In genomic region chr16:68749424-68749823, GRCh38 we compare ENCODE assay signal across 23 cellular contexts. TPM values are rescaled to one million over a fixed set of nuclear protein-coding genes. Genes with fewer than 3 reads are reported as not detected.
DNase-seq lines count a peak whose midpoint lies in the region; ATAC-seq and TF ChIP-seq lines count a peak whose summit lies in the region.
"Had no signal": no experiment of that assay in that cellular context is flagged by ENCODE, and none has a peak within 500 bp of the region (broad histone marks: within the 10 kb centered on the region; RNA-seq: fewer than 3 reads in every experiment).

No MANE protein-coding gene starts in this region.

- no peak overlapping the region for H3K4me3 Mint-ChIP-seq in activated CD4-positive, alpha-beta memory T cell treated with anti-CD3 and anti-CD28 coated beads for 36 hours
- H3K4me3 Mint-ChIP-seq in activated CD4-positive, alpha-beta memory T cell treated with anti-CD3 and anti-CD28 coated beads, Interleukin-2, amount 10 ng/mL, durations not matched to agents 7 days and 5 days, result no peak overlapping the region
- H3K4me3 Mint-ChIP-seq in endothelial cell (ENCODE audit: unreplicated experiment), result no peak overlapping the region
- H3K4me3 Mint-ChIP-seq in CD4-positive, alpha-beta T cell, result no peak overlapping the region
- H3K4me3 Mint-ChIP-seq: activated naive CD4-positive, alpha-beta T cell treated with anti-CD3 and anti-CD28 coated beads for 36 hours; CD4-positive, alpha-beta memory T cell; neural crest cell had no signal

- ATAC-seq in SK-N-SH treated with all-trans-retinoic acid at 6 μM for 48 hours, result no peak
- ATAC-seq in CD4-positive, alpha-beta T cell (ENCODE audit: poor library complexity), result no peak
- ATAC-seq: esophagus mucosa, Right ventricle myocardium inferior had no signal

- no peak for TF ChIP-seq POLR2A in thyroid gland (IDR thresholded peaks at IDR 0.05)

- peaks cover 17% of the 10 kb centered on the region for H3K4me1 Mint-ChIP-seq in activated CD4-positive, alpha-beta memory T cell treated with anti-CD3 and anti-CD28 coated beads for 36 hours (ENCODE audit: low read depth)
- peaks cover 16% of the 10 kb centered on the region for H3K4me1 Mint-ChIP-seq in activated CD4-positive, alpha-beta memory T cell treated with anti-CD3 and anti-CD28 coated beads, Interleukin-2, amount 10 ng/mL, durations not matched to agents 7 days and 5 days
- H3K4me1 Mint-ChIP-seq in endothelial cell (ENCODE audit: unreplicated experiment), result no peaks in the 10 kb centered on the region
- H3K4me1 Mint-ChIP-seq in CD4-positive, alpha-beta T cell (ENCODE audit: low read depth), result peaks cover 4% of the 10 kb centered on the region
- H3K4me1 Mint-ChIP-seq: neural crest cell had no signal

- H3K4me3 ChIP-seq in OCI-LY3 (ENCODE audit: low read length) (no peak overlapping the region), thyroid gland (replicated peaks in 1 of 3) (no peak overlapping the region)
- H3K4me3 ChIP-seq: coronary artery, uterus had no signal

- no peak overlapping the region for H3K9ac ChIP-seq in OCI-LY3 (ENCODE audit: low read length)

- TF ChIP-seq CTCF in OCI-LY3 (IDR thresholded peaks at IDR 0.05; ENCODE audit: low read depth, low read length), result peak; percentile 47
- TF ChIP-seq CTCF in endothelial cell (IDR thresholded peaks at IDR 0.05; ENCODE audit: unreplicated experiment), result no peak
- no peak for TF ChIP-seq CTCF in thyroid gland (IDR thresholded peaks at IDR 0.05)
- no peak for TF ChIP-seq CTCF in CD4-positive, alpha-beta T cell (IDR thresholded peaks at IDR 0.05)

- H3K27ac ChIP-seq in OCI-LY3 (ENCODE audit: low read length), result no peak overlapping the region
- peak overlapping the region; percentile 80 to 97 (median 85) for H3K27ac ChIP-seq in thyroid gland
- no peak overlapping the region for H3K27ac ChIP-seq in CD4-positive, alpha-beta T cell (ENCODE audit: low read depth, low read length)
- H3K27ac ChIP-seq: coronary artery, uterus had no signal

- no peak overlapping the region for H3K4me2 ChIP-seq in OCI-LY3 (ENCODE audit: low read length)

- peaks cover 4% of the 10 kb centered on the region for H3K27me3 Mint-ChIP-seq in activated CD4-positive, alpha-beta memory T cell treated with anti-CD3 and anti-CD28 coated beads for 36 hours
- peaks cover 18% of the 10 kb centered on the region for H3K27me3 Mint-ChIP-seq in activated CD4-positive, alpha-beta memory T cell treated with anti-CD3 and anti-CD28 coated beads, Interleukin-2, amount 10 ng/mL, durations not matched to agents 7 days and 5 days
- H3K27me3 Mint-ChIP-seq in endothelial cell (ENCODE audit: unreplicated experiment), result peaks cover 2% of the 10 kb centered on the region
- H3K27me3 Mint-ChIP-seq in CD4-positive, alpha-beta T cell, result no peaks in the 10 kb centered on the region

- H3K4me1 ChIP-seq in OCI-LY3 (ENCODE audit: low read length) (peaks cover 17% of the 10 kb centered on the region), thyroid gland (peaks cover 64 to 83% of the 10 kb centered on the region in 2 donors)
- H3K4me1 ChIP-seq: uterus had no signal

- POLR2A ChIA-PET in activated CD4-positive, alpha-beta memory T cell treated with anti-CD3 and anti-CD28 coated beads for 36 hours (lab: Charles Lee), result no interaction called here
- POLR2A ChIA-PET in activated CD4-positive, alpha-beta memory T cell treated with anti-CD3 and anti-CD28 coated beads, Interleukin-2, amount 10 ng/mL, durations not matched to agents 7 days and 5 days (lab: Charles Lee), result no interaction called here
- POLR2A ChIA-PET in CD4-positive, alpha-beta T cell (lab: Charles Lee), result no interaction called here

- CTCF ChIA-PET in activated CD4-positive, alpha-beta memory T cell treated with anti-CD3 and anti-CD28 coated beads for 36 hours (lab: Charles Lee), result interaction anchor here (0.7 kb wide), 1 partner anchor 115 kb away, joined by 3 read pairs; no protein-coding TSS in a partner anchor
- CTCF ChIA-PET in activated CD4-positive, alpha-beta memory T cell treated with anti-CD3 and anti-CD28 coated beads, Interleukin-2, amount 10 ng/mL, durations not matched to agents 7 days and 5 days (lab: Charles Lee), result no interaction called here
- CTCF ChIA-PET in CD4-positive, alpha-beta T cell (lab: Charles Lee), result no interaction called here

- H3K36me3 Mint-ChIP-seq in activated CD4-positive, alpha-beta memory T cell treated with anti-CD3 and anti-CD28 coated beads for 36 hours, result no peaks in the 10 kb centered on the region
- no peaks in the 10 kb centered on the region for H3K36me3 Mint-ChIP-seq in activated CD4-positive, alpha-beta memory T cell treated with anti-CD3 and anti-CD28 coated beads, Interleukin-2, amount 10 ng/mL, durations not matched to agents 7 days and 5 days (ENCODE audit: low read depth)
- no peaks in the 10 kb centered on the region for H3K36me3 Mint-ChIP-seq in endothelial cell (ENCODE audit: low read depth, unreplicated experiment)
- H3K36me3 Mint-ChIP-seq in CD4-positive, alpha-beta T cell (ENCODE audit: low read depth), result no peaks in the 10 kb centered on the region
- H3K36me3 Mint-ChIP-seq: CD4-positive, alpha-beta memory T cell had no signal

- no peak overlapping the region for H2AFZ ChIP-seq in OCI-LY3 (ENCODE audit: low read depth, low read length)

- no peaks in the 10 kb centered on the region for H3K79me2 ChIP-seq in OCI-LY3 (ENCODE audit: low read length)

- no peaks in the 10 kb centered on the region for H4K20me1 ChIP-seq in OCI-LY3 (ENCODE audit: insufficient read depth, low read length)

- H3K9me3 ChIP-seq in OCI-LY3 (ENCODE audit: insufficient read depth, low read length) (no peaks in the 10 kb centered on the region), thyroid gland (no peaks in the 10 kb centered on the region)
- no peaks in the 10 kb centered on the region for H3K9me3 ChIP-seq in CD4-positive, alpha-beta T cell (ENCODE audit: control insufficient read depth, low read length)
- H3K9me3 ChIP-seq: uterus had no signal

- H3K36me3 ChIP-seq in OCI-LY3 (replicated peaks; ENCODE audit: low read depth, low read length) (no peaks in the 10 kb centered on the region), thyroid gland (no peaks in the 10 kb centered on the region)
- H3K36me3 ChIP-seq: uterus had no signal

- peak; percentile 24 for DNase-seq in activated CD4-positive, alpha-beta memory T cell treated with anti-CD3 and anti-CD28 coated beads for 36 hours
- DNase-seq in activated CD4-positive, alpha-beta memory T cell treated with anti-CD3 and anti-CD28 coated beads, Interleukin-2, amount 10 ng/mL, durations not matched to agents 7 days and 5 days, result no peak
- DNase-seq in endothelial cell (ENCODE audit: low spot score), result no peak
- no peak for DNase-seq in thyroid gland
- DNase-seq in CD4-positive, alpha-beta T cell, result no peak
- DNase-seq in CD1c-positive myeloid dendritic cell (ENCODE audit: extremely low spot score), result no peak
- DNase-seq: ACHN; activated CD4-positive, CD25-positive, alpha-beta regulatory T cell treated with anti-CD3 and anti-CD28 coated beads, Interleukin-2, amount 50 U/mL, for 72 hours; activated naive CD4-positive, alpha-beta T cell treated with anti-CD3 and anti-CD28 coated beads for 36 hours; CD4-positive, alpha-beta memory T cell; glutamatergic neuron; kidney; NCI-H1417; NCI-H2227 treated with DMSO at 0.1 percent for 48 hours; T-helper 2 cell; uterus had no signal

- H3K27ac Mint-ChIP-seq in activated CD4-positive, alpha-beta memory T cell treated with anti-CD3 and anti-CD28 coated beads for 36 hours, result no peak overlapping the region
- no peak overlapping the region for H3K27ac Mint-ChIP-seq in activated CD4-positive, alpha-beta memory T cell treated with anti-CD3 and anti-CD28 coated beads, Interleukin-2, amount 10 ng/mL, durations not matched to agents 7 days and 5 days
- peak overlapping the region; percentile 39 for H3K27ac Mint-ChIP-seq in endothelial cell (ENCODE audit: unreplicated experiment)
- no peak overlapping the region for H3K27ac Mint-ChIP-seq in CD4-positive, alpha-beta T cell
- H3K27ac Mint-ChIP-seq: activated naive CD4-positive, alpha-beta T cell treated with anti-CD3 and anti-CD28 coated beads for 36 hours; CD4-positive, alpha-beta memory T cell had no signal

- intact Hi-C loops in activated CD4-positive, alpha-beta memory T cell treated with anti-CD3 and anti-CD28 coated beads for 36 hours (cut with micrococcal nuclease), result no loop called here
- intact Hi-C loops in thyroid gland (cut with DNase I), result no loop called here
- intact Hi-C loops in CD4-positive, alpha-beta T cell (cut with DNase I, micrococcal nuclease), result no loop called here

- H3K27me3 ChIP-seq in OCI-LY3 (ENCODE audit: low read depth, low read length) (no peaks in the 10 kb centered on the region), thyroid gland (no peaks in the 10 kb centered on the region)
- no peaks in the 10 kb centered on the region for H3K27me3 ChIP-seq in CD4-positive, alpha-beta T cell (ENCODE audit: control insufficient read depth, insufficient read depth, low read length)
- H3K27me3 ChIP-seq: uterus had no signal

- 84 to 86% methylated on average over 3 of the region's 3 CpGs for WGBS in thyroid gland, 2 donors

- no peaks in the 10 kb centered on the region for H3K9me3 Mint-ChIP-seq in activated CD4-positive, alpha-beta memory T cell treated with anti-CD3 and anti-CD28 coated beads for 36 hours
- no peaks in the 10 kb centered on the region for H3K9me3 Mint-ChIP-seq in activated CD4-positive, alpha-beta memory T cell treated with anti-CD3 and anti-CD28 coated beads, Interleukin-2, amount 10 ng/mL, durations not matched to agents 7 days and 5 days
- H3K9me3 Mint-ChIP-seq in endothelial cell (ENCODE audit: unreplicated experiment), result no peaks in the 10 kb centered on the region
- H3K9me3 Mint-ChIP-seq in CD4-positive, alpha-beta T cell, result no peaks in the 10 kb centered on the region
- H3K9me3 Mint-ChIP-seq: activated naive CD4-positive, alpha-beta T cell treated with anti-CD3 and anti-CD28 coated beads for 36 hours; neural crest cell had no signal

TF ChIP-seq in SK-N-SH treated with all-trans-retinoic acid at 6 μM for 48 hours, 23 proteins besides CTCF, POLR2A, EP300 and RAD21 (continues in another document):
- TF ChIP-seq ISL1 (CRISPR knock-in tag; IDR thresholded peaks at IDR 0.05) (no peak), CSDC2 (CRISPR knock-in tag; IDR thresholded peaks at IDR 0.05) (no peak), ZFP3 (CRISPR knock-in tag; IDR thresholded peaks at IDR 0.05) (no peak)

RNA-seq across cellular contexts. Expression of gene CDH1, which starts 12.3 kb away (rescaled TPM):
- 1 to 10 TPM; 2.4 to 3.1 TPM for total RNA-seq in activated CD4-positive, alpha-beta memory T cell treated with anti-CD3 and anti-CD28 coated beads for 36 hours
- under 1 TPM; 0.18 to 0.20 TPM for total RNA-seq in activated CD4-positive, alpha-beta memory T cell treated with anti-CD3 and anti-CD28 coated beads, Interleukin-2, amount 10 ng/mL, durations not matched to agents 7 days and 5 days
- total RNA-seq in endothelial cell (ENCODE audit: unreplicated experiment) (3.1 TPM), thyroid gland (100 to 1,000 TPM; 177 to 287 (median 279) TPM)
- total RNA-seq in CD4-positive, alpha-beta T cell, result under 1 TPM; 0.31 to 0.49 TPM
- total RNA-seq: LHCN-M2, Right ventricle myocardium inferior had no signal

Comparison
In these comparisons a context has a peak if more than half of its experiments do, and no peak if none do; other contexts are left out.
1. H3K27ac ChIP-seq: peak in thyroid gland (3 of 3); none in OCI-LY3 (single experiment) and CD4-positive, alpha-beta T cell (single experiment).
2. RNA of gene CDH1, which starts 12.3 kb away (total RNA-seq): 177 to 287 TPM in thyroid gland; 2.4 to 3.1 TPM in activated CD4-positive, alpha-beta memory T cell treated with anti-CD3 and anti-CD28 coated beads for 36 hours, 3.1 TPM in endothelial cell (single experiment), 0.31 to 0.49 TPM in CD4-positive, alpha-beta T cell and 0.18 to 0.20 TPM in activated CD4-positive, alpha-beta memory T cell treated with anti-CD3 and anti-CD28 coated beads, Interleukin-2, amount 10 ng/mL, durations not matched to agents 7 days and 5 days; every median in the first group is over 10 times any median in the second.